20 cellular contexts compared by ENCODE assay signal in genomic region chr13:28955264-28955966, GRCh38.
"Had no signal": no experiment of that assay in that cellular context is flagged by ENCODE, and none has a peak within 500 bp of the region (broad histone marks: within the 10 kb centered on the region; RNA-seq: fewer than 3 reads in every experiment).

No MANE protein-coding gene starts in this region.

- H3K27ac ChIP-seq: dorsolateral prefrontal cortex, gastrocnemius medialis, left lung, parathyroid adenoma, prostate gland, sigmoid colon, skin epidermis, stomach, thoracic aorta, transverse colon had no signal

- H3K4me3 ChIP-seq: dorsolateral prefrontal cortex, gastrocnemius medialis, left lung, prostate gland, sigmoid colon, skin epidermis, stomach, thoracic aorta, transverse colon had no signal

- H3K4me1 ChIP-seq: gastrocnemius medialis, left lung, parathyroid adenoma, prostate gland, sigmoid colon, stomach, transverse colon had no signal

- DNase-seq: cortex of kidney; dorsolateral prefrontal cortex; effector CD8-positive, alpha-beta T cell; gastrocnemius medialis; immature natural killer cell; left lung; mesendoderm; naive B cell; occipital lobe; sigmoid colon; stimulated activated CD4-positive, alpha-beta T cell treated with anti-CD3 and anti-CD28 coated beads, Interleukin-2, amount 100 ng/mL, for 24 hours; stimulated activated CD4-positive, alpha-beta T cell treated with anti-CD3 and anti-CD28 coated beads, Interleukin-4, amount 100 ng/mL, for 4 hours; stimulated activated naive B cell treated with anti-CD40 and anti-IgM and Interleukin-4, amounts not matched to agents 10 μg/mL and 1 μg/mL and 100 μg/mL, for 72 hours; stomach; substantia nigra; transverse colon had no signal

- ATAC-seq: gastrocnemius medialis; left lung; stimulated activated naive B cell treated with anti-CD40 and anti-IgM and Interleukin-4, amounts not matched to agents 10 μg/mL and 1 μg/mL and 100 μg/mL, for 72 hours had no signal

- H3K9me3 ChIP-seq: gastrocnemius medialis, left lung, prostate gland, sigmoid colon, stomach, thoracic aorta, transverse colon had no signal

- H3K36me3 ChIP-seq: gastrocnemius medialis, left lung, prostate gland, sigmoid colon, stomach, thoracic aorta, transverse colon had no signal

- H3K27me3 ChIP-seq: dorsolateral prefrontal cortex, gastrocnemius medialis, left lung, sigmoid colon, stomach, transverse colon had no signal
